ENCODE assay signal across 36 cellular contexts in genomic region chr2:166924967-166925366, GRCh38. TPM values are rescaled to one million over a fixed set of nuclear protein-coding genes. Genes with fewer than 3 reads are reported as not detected.
"Had no signal": no experiment of that assay in that cellular context is flagged by ENCODE, and none has a peak within 500 bp of the region (broad histone marks: within the 10 kb centered on the region; RNA-seq: fewer than 3 reads in every experiment).

No MANE protein-coding gene starts in this region.

- H3K27ac ChIP-seq: adrenal gland, ascending aorta, body of pancreas, brain microvascular endothelial cell, breast epithelium, cardiac muscle cell had no signal

- H3K27me3 ChIP-seq: adrenal gland, ascending aorta, body of pancreas, brain microvascular endothelial cell, breast epithelium, cardiac muscle cell had no signal

- H3K36me3 ChIP-seq: adrenal gland, ascending aorta, brain microvascular endothelial cell, breast epithelium, cardiac muscle cell had no signal

- DNase-seq: activated effector memory CD4-positive, alpha-beta T cell treated with anti-CD3 and anti-CD28 coated beads, Interleukin-2, amount 50 U/mL, for 16 hours; activated effector memory CD4-positive, alpha-beta T cell treated with Interleukin-2 at 50 U/mL for 16 hours; activated gamma-delta T cell; activated gamma-delta T cell treated with Interleukin-2 at 50 U/mL for 16 hours; activated naive CD4-positive, alpha-beta T cell; activated naive CD4-positive, alpha-beta T cell treated with anti-CD3 and anti-CD28 coated beads for 36 hours; activated naive CD4-positive, alpha-beta T cell treated with anti-CD3 and anti-CD28 coated beads, Interleukin-2, amount 10 ng/mL, durations not matched to agents 7 days and 5 days; activated naive CD4-positive, alpha-beta T cell treated with anti-CD3 and anti-CD28 coated beads, Interleukin-2, amount 50 U/mL, for 16 hours; activated naive CD4-positive, alpha-beta T cell treated with Interleukin-2 at 50 U/mL for 16 hours; activated naive CD8-positive, alpha-beta T cell treated with anti-CD3 and anti-CD28 coated beads for 36 hours; activated naive CD8-positive, alpha-beta T cell treated with anti-CD3 and anti-CD28 coated beads, Interleukin-2, amount 10 ng/mL, durations not matched to agents 7 days and 5 days; activated naive CD8-positive, alpha-beta T cell treated with anti-CD3 and anti-CD28 coated beads, Interleukin-2, amount 50 U/mL, for 24 hours; activated T-cell treated with anti-CD3 and anti-CD28 coated beads, Interleukin-2, amount 50 U/mL, for 1 hour; activated T-cell treated with anti-CD3 and anti-CD28 coated beads, Interleukin-2, amount 50 U/mL, for 24 hours; activated T-cell treated with anti-CD3 and anti-CD28 coated beads, Interleukin-2, amount 50 U/mL, for 4 hours; activated T-cell treated with anti-CD3 and anti-CD28 coated beads, Interleukin-2, amount 50 U/mL, for 48 hours; activated T-cell treated with anti-CD3 and anti-CD28 coated beads, Interleukin-2, amount 50 U/mL, for 72 hours; adrenal gland; amniotic stem cell; amygdala; anterior cingulate cortex; aorta; body of pancreas; brain microvascular endothelial cell; caudate nucleus; central memory CD4-positive, alpha-beta T cell; cerebellar nuclear complex had no signal

- H3K4me1 ChIP-seq: adrenal gland, ascending aorta, body of pancreas, breast epithelium had no signal

- H3K9me3 ChIP-seq: adrenal gland, ascending aorta, body of pancreas had no signal

- H3K4me3 ChIP-seq: adrenal gland, ascending aorta, body of pancreas, breast epithelium, cardiac muscle cell had no signal

RNA-seq across cellular contexts. Expression of gene XIRP2, which starts 36.7 kb away (rescaled TPM):
- total RNA-seq: activated naive CD4-positive, alpha-beta T cell treated with anti-CD3 and anti-CD28 coated beads for 36 hours; activated naive CD4-positive, alpha-beta T cell treated with anti-CD3 and anti-CD28 coated beads, Interleukin-2, amount 50 U/mL, for 72 hours; activated naive CD8-positive, alpha-beta T cell treated with anti-CD3 and anti-CD28 coated beads for 36 hours; activated naive CD8-positive, alpha-beta T cell treated with anti-CD3 and anti-CD28 coated beads, Interleukin-2, amount 10 ng/mL, durations not matched to agents 7 days and 5 days; activated T-cell treated with anti-CD3 and anti-CD28 coated beads, Interleukin-2, amount 50 U/mL, for 4 hours; activated T-cell treated with anti-CD3 and anti-CD28 coated beads, Interleukin-2, amount 50 U/mL, for 72 hours; activated T-helper 1 cell treated with anti-CD3 and anti-CD28 coated beads, Interleukin-12 subunit alpha, Interleukin-12 subunit beta, Interleukin-2, Interleukin-4 antibody, amounts not matched to agents 30 ng/mL and 10 ng/mL and 1 ng/mL, durations not matched to agents 14 hours and 24 hours and 36 hours; activated T-helper 17 cell treated with anti-CD3 and anti-CD28 coated beads, Interleukin-2, amount 50 U/mL, for 72 hours; activated T-helper 2 cell treated with anti-CD3 and anti-CD28 coated beads, Interferon-gamma antibody, Interleukin-2, Interleukin-4, amounts not matched to agents 10 μg/mL and 5 μg/mL and 100 μg/mL, durations not matched to agents 14 hours and 24 hours and 36 hours; body of pancreas; breast epithelium; bronchial epithelial cell; chondrocyte had no signal
